Comparison of ENCODE assay signal across 20 cellular contexts in the genomic region with DNA sequence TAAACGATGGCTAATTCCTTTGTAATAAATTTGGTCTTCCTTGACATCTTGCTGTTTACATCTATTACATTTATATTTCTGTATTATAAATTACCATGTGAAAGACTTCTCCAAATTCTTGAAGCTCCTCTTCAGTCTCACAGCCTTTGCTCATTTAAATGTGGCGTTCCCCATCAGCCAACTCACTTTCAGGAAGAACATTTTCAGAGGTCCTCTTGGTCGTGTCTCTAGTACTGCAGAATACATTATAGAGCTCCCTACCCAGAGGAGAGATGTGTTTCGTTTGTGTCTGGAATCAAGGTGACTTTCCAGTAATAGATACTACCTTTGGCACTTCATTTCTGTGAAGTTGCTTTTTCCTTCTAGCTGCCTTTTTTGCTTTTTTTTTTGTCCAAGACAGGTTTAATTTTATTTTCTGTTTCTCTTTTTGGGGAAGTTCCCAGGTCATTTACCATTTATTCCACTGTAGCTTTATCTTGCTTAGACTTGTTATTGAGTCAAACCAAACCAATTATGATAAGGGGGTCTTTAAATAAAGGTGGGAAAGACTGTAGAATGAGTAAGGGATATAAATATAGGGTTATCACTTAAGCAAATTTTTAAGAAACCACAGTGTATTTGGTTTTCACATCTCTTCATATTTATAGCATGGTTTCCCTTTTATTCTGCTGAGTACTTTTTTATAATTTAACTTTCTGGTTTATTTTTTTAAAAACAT. TPM values are rescaled to one million over a fixed set of nuclear protein-coding genes. Genes with fewer than 3 reads are reported as not detected.
A peak's percentile ranks its signal among the peaks of the same experiment; 100 is the strongest.
DNase-seq lines count a peak whose midpoint lies in the region; ATAC-seq and TF ChIP-seq lines count a peak whose summit lies in the region.
"Had no signal": no experiment of that assay in that cellular context is flagged by ENCODE, and none has a peak within 500 bp of the region (broad histone marks: within the 10 kb centered on the region; RNA-seq: fewer than 3 reads in every experiment).

No MANE protein-coding gene starts in this region.

- CTCF ChIA-PET in activated CD8-positive, alpha-beta T cell treated with anti-CD3 and anti-CD28 coated beads for 36 hours (lab: Charles Lee), result interaction anchor here (0.7 to 2.6 kb wide), 7 partner anchors 10 to 203 kb away, joined by 3 to 11 read pairs (median 4); no protein-coding TSS in a partner anchor
- CTCF ChIA-PET in activated CD8-positive, alpha-beta T cell treated with anti-CD3 and anti-CD28 coated beads, Interleukin-2, amount 10 ng/mL, durations not matched to agents 7 days and 5 days (lab: Charles Lee), result interaction anchor here (0.8 to 1.3 kb wide), 5 partner anchors 12 to 355 kb away, joined by 3 to 6 read pairs (median 4); no protein-coding TSS in a partner anchor

- H3K36me3 Mint-ChIP-seq in activated CD8-positive, alpha-beta T cell treated with anti-CD3 and anti-CD28 coated beads for 36 hours (ENCODE audit: low read depth), result peaks cover 47% of the 10 kb centered on the region
- H3K36me3 Mint-ChIP-seq in activated CD8-positive, alpha-beta T cell treated with anti-CD3 and anti-CD28 coated beads, Interleukin-2, amount 10 ng/mL, durations not matched to agents 7 days and 5 days (ENCODE audit: low read depth), result peaks cover 50% of the 10 kb centered on the region
- H3K36me3 Mint-ChIP-seq in activated T-helper 2 cell treated with anti-CD3 and anti-CD28 coated beads, Interferon-gamma antibody, Interleukin-2, Interleukin-4, amounts not matched to agents 10 μg/mL and 5 μg/mL and 100 μg/mL, durations not matched to agents 14 hours and 24 hours and 36 hours (ENCODE audit: low read depth), result peaks cover 69% of the 10 kb centered on the region
- peaks cover 42% of the 10 kb centered on the region for H3K36me3 Mint-ChIP-seq in osteocyte (ENCODE audit: unreplicated experiment)

- POLR2A ChIA-PET in activated CD8-positive, alpha-beta T cell treated with anti-CD3 and anti-CD28 coated beads for 36 hours (lab: Charles Lee), result interaction anchor here (0.5 to 1.2 kb wide), 8 partner anchors 9 to 160 kb away, joined by 3 to 5 read pairs (median 3); no protein-coding TSS in a partner anchor
- POLR2A ChIA-PET in activated CD8-positive, alpha-beta T cell treated with anti-CD3 and anti-CD28 coated beads, Interleukin-2, amount 10 ng/mL, durations not matched to agents 7 days and 5 days (lab: Charles Lee), result interaction anchor here (1.5 to 1.8 kb wide), 2 partner anchors 12 to 208 kb away, joined by 6 to 9 read pairs; partner anchors contain the start of genes SKP1 and UBE2B

- peak; percentile 56 for ATAC-seq in activated CD8-positive, alpha-beta T cell treated with anti-CD3 and anti-CD28 coated beads for 36 hours
- ATAC-seq in activated CD8-positive, alpha-beta T cell treated with anti-CD3 and anti-CD28 coated beads, Interleukin-2, amount 10 ng/mL, durations not matched to agents 7 days and 5 days, result no peak

- peak overlapping the region; percentile 89 for H3K27ac Mint-ChIP-seq in activated CD8-positive, alpha-beta T cell treated with anti-CD3 and anti-CD28 coated beads for 36 hours
- H3K27ac Mint-ChIP-seq in activated CD8-positive, alpha-beta T cell treated with anti-CD3 and anti-CD28 coated beads, Interleukin-2, amount 10 ng/mL, durations not matched to agents 7 days and 5 days, result no peak overlapping the region
- H3K27ac Mint-ChIP-seq in activated T-helper 2 cell treated with anti-CD3 and anti-CD28 coated beads, Interferon-gamma antibody, Interleukin-2, Interleukin-4, amounts not matched to agents 10 μg/mL and 5 μg/mL and 100 μg/mL, durations not matched to agents 14 hours and 24 hours and 36 hours, result peak overlapping the region; percentile 81
- H3K27ac Mint-ChIP-seq in osteocyte (ENCODE audit: unreplicated experiment), result peak overlapping the region; percentile 51
- H3K27ac Mint-ChIP-seq: activated naive CD8-positive, alpha-beta T cell treated with anti-CD3 and anti-CD28 coated beads, Interleukin-2, amount 10 ng/mL, durations not matched to agents 7 days and 5 days; nephron had no signal

- no peaks in the 10 kb centered on the region for H3K9me3 Mint-ChIP-seq in activated CD8-positive, alpha-beta T cell treated with anti-CD3 and anti-CD28 coated beads for 36 hours
- no peaks in the 10 kb centered on the region for H3K9me3 Mint-ChIP-seq in activated CD8-positive, alpha-beta T cell treated with anti-CD3 and anti-CD28 coated beads, Interleukin-2, amount 10 ng/mL, durations not matched to agents 7 days and 5 days (ENCODE audit: insufficient read depth)
- no peaks in the 10 kb centered on the region for H3K9me3 Mint-ChIP-seq in activated T-helper 2 cell treated with anti-CD3 and anti-CD28 coated beads, Interferon-gamma antibody, Interleukin-2, Interleukin-4, amounts not matched to agents 10 μg/mL and 5 μg/mL and 100 μg/mL, durations not matched to agents 14 hours and 24 hours and 36 hours
- no peaks in the 10 kb centered on the region for H3K9me3 Mint-ChIP-seq in osteocyte (ENCODE audit: unreplicated experiment)
- H3K9me3 Mint-ChIP-seq: activated naive CD8-positive, alpha-beta T cell treated with anti-CD3 and anti-CD28 coated beads, Interleukin-2, amount 10 ng/mL, durations not matched to agents 7 days and 5 days; nephron had no signal

- intact Hi-C loops in activated CD8-positive, alpha-beta T cell treated with anti-CD3 and anti-CD28 coated beads for 36 hours (cut with micrococcal nuclease), result no loop called here
- intact Hi-C loops in activated T-helper 2 cell treated with anti-CD3 and anti-CD28 coated beads, Interferon-gamma antibody, Interleukin-2, Interleukin-4, amounts not matched to agents 10 μg/mL and 5 μg/mL and 100 μg/mL, durations not matched to agents 14 hours and 24 hours and 36 hours (cut with micrococcal nuclease), result loop anchor here (10.0 kb wide), 1 partner anchor 79 kb away; no protein-coding TSS in a partner anchor

- H3K4me1 Mint-ChIP-seq in activated CD8-positive, alpha-beta T cell treated with anti-CD3 and anti-CD28 coated beads for 36 hours (ENCODE audit: low read depth), result peaks cover 29% of the 10 kb centered on the region
- peaks cover 15% of the 10 kb centered on the region for H3K4me1 Mint-ChIP-seq in activated CD8-positive, alpha-beta T cell treated with anti-CD3 and anti-CD28 coated beads, Interleukin-2, amount 10 ng/mL, durations not matched to agents 7 days and 5 days (ENCODE audit: low read depth)
- H3K4me1 Mint-ChIP-seq in activated T-helper 2 cell treated with anti-CD3 and anti-CD28 coated beads, Interferon-gamma antibody, Interleukin-2, Interleukin-4, amounts not matched to agents 10 μg/mL and 5 μg/mL and 100 μg/mL, durations not matched to agents 14 hours and 24 hours and 36 hours (ENCODE audit: low read depth), result peaks cover 17% of the 10 kb centered on the region
- peaks cover 2% of the 10 kb centered on the region for H3K4me1 Mint-ChIP-seq in osteocyte (ENCODE audit: unreplicated experiment)
- H3K4me1 Mint-ChIP-seq: nephron had no signal

- no peaks in the 10 kb centered on the region for H3K27me3 Mint-ChIP-seq in activated CD8-positive, alpha-beta T cell treated with anti-CD3 and anti-CD28 coated beads for 36 hours
- H3K27me3 Mint-ChIP-seq in activated CD8-positive, alpha-beta T cell treated with anti-CD3 and anti-CD28 coated beads, Interleukin-2, amount 10 ng/mL, durations not matched to agents 7 days and 5 days (ENCODE audit: low read depth), result no peaks in the 10 kb centered on the region
- H3K27me3 Mint-ChIP-seq in activated T-helper 2 cell treated with anti-CD3 and anti-CD28 coated beads, Interferon-gamma antibody, Interleukin-2, Interleukin-4, amounts not matched to agents 10 μg/mL and 5 μg/mL and 100 μg/mL, durations not matched to agents 14 hours and 24 hours and 36 hours (ENCODE audit: low read depth), result no peaks in the 10 kb centered on the region
- H3K27me3 Mint-ChIP-seq in osteocyte (ENCODE audit: unreplicated experiment), result no peaks in the 10 kb centered on the region
- H3K27me3 Mint-ChIP-seq: activated naive CD8-positive, alpha-beta T cell treated with anti-CD3 and anti-CD28 coated beads, Interleukin-2, amount 10 ng/mL, durations not matched to agents 7 days and 5 days had no signal

- DNase-seq in activated CD8-positive, alpha-beta T cell treated with anti-CD3 and anti-CD28 coated beads for 36 hours, result no peak
- no peak for DNase-seq in activated CD8-positive, alpha-beta T cell treated with anti-CD3 and anti-CD28 coated beads, Interleukin-2, amount 10 ng/mL, durations not matched to agents 7 days and 5 days
- DNase-seq in GM10266 (ENCODE audit: extremely low spot score), result peak; percentile 33
- DNase-seq in activated T-helper 2 cell treated with anti-CD3 and anti-CD28 coated beads, Interferon-gamma antibody, Interleukin-2, Interleukin-4, amounts not matched to agents 10 μg/mL and 5 μg/mL and 100 μg/mL, durations not matched to agents 14 hours and 24 hours and 36 hours (ENCODE audit: low spot score), result no peak
- DNase-seq in osteocyte (ENCODE audit: extremely low spot score, unreplicated experiment), result no peak
- no peak for DNase-seq in HK-2 (ENCODE audit: unreplicated experiment)
- DNase-seq in medulla oblongata (ENCODE audit: extremely low spot score), result no peak
- DNase-seq in LoVo (ENCODE audit: low spot score), result no peak
- DNase-seq: activated CD8-positive, alpha-beta memory T cell treated with anti-CD3 and anti-CD28 coated beads for 24 hours; activated naive CD8-positive, alpha-beta T cell treated with anti-CD3 and anti-CD28 coated beads, Interleukin-2, amount 10 ng/mL, durations not matched to agents 7 days and 5 days; brain microvascular endothelial cell; C1 segment of cervical spinal cord; dermis blood vessel endothelial cell; DMS79 treated with DMSO at 0.1 percent for 48 hours; foreskin fibroblast; mesendoderm; NCI-H1694 treated with DMSO at 0.1 percent for 48 hours; RPMI8226; transverse colon had no signal

- no peak for TF ChIP-seq CTCF in activated CD8-positive, alpha-beta T cell treated with anti-CD3 and anti-CD28 coated beads for 36 hours (IDR thresholded peaks at IDR 0.05)
- TF ChIP-seq CTCF in GM10266 (IDR thresholded peaks at IDR 0.05; ENCODE audit: control insufficient read depth, insufficient read depth, low read depth, missing control alignments) (no peak), osteocyte (IDR thresholded peaks at IDR 0.05) (no peak)

- peak overlapping the region; percentile 37 for H3K4me3 Mint-ChIP-seq in activated CD8-positive, alpha-beta T cell treated with anti-CD3 and anti-CD28 coated beads for 36 hours
- H3K4me3 Mint-ChIP-seq in activated CD8-positive, alpha-beta T cell treated with anti-CD3 and anti-CD28 coated beads, Interleukin-2, amount 10 ng/mL, durations not matched to agents 7 days and 5 days, result no peak overlapping the region
- H3K4me3 Mint-ChIP-seq in activated T-helper 2 cell treated with anti-CD3 and anti-CD28 coated beads, Interferon-gamma antibody, Interleukin-2, Interleukin-4, amounts not matched to agents 10 μg/mL and 5 μg/mL and 100 μg/mL, durations not matched to agents 14 hours and 24 hours and 36 hours (ENCODE audit: low read depth), result no peak overlapping the region
- no peak overlapping the region for H3K4me3 Mint-ChIP-seq in osteocyte (ENCODE audit: unreplicated experiment)
- H3K4me3 Mint-ChIP-seq: activated naive CD8-positive, alpha-beta T cell treated with anti-CD3 and anti-CD28 coated beads, Interleukin-2, amount 10 ng/mL, durations not matched to agents 7 days and 5 days; nephron had no signal

RNA-seq across cellular contexts. Expression of gene UBE2B, which starts 12.8 kb away (rescaled TPM):
- 10 to 100 TPM; 97.6 to 98.9 TPM for total RNA-seq in activated CD8-positive, alpha-beta T cell treated with anti-CD3 and anti-CD28 coated beads for 36 hours
- total RNA-seq in activated CD8-positive, alpha-beta T cell treated with anti-CD3 and anti-CD28 coated beads, Interleukin-2, amount 10 ng/mL, durations not matched to agents 7 days and 5 days, result 10 to 100 TPM; 83.0 to 87.6 TPM
- 97.2 and 97.5 TPM in 2 replicates for total RNA-seq in activated T-helper 2 cell treated with anti-CD3 and anti-CD28 coated beads, Interferon-gamma antibody, Interleukin-2, Interleukin-4, amounts not matched to agents 10 μg/mL and 5 μg/mL and 100 μg/mL, durations not matched to agents 14 hours and 24 hours and 36 hours
- total RNA-seq in osteocyte, result 106 and 114 TPM in 2 replicates

RNA-seq across cellular contexts. Expression of gene CDKL3, which starts 17.2 kb away (rescaled TPM):
- total RNA-seq in activated CD8-positive, alpha-beta T cell treated with anti-CD3 and anti-CD28 coated beads for 36 hours, result 1 to 10 TPM; 1.5 to 2.1 TPM
- 1 to 10 TPM in 1 of 2 experiments, under 1 TPM in 1; 0.53 to 1.2 TPM for total RNA-seq in activated CD8-positive, alpha-beta T cell treated with anti-CD3 and anti-CD28 coated beads, Interleukin-2, amount 10 ng/mL, durations not matched to agents 7 days and 5 days
- total RNA-seq in activated T-helper 2 cell treated with anti-CD3 and anti-CD28 coated beads, Interferon-gamma antibody, Interleukin-2, Interleukin-4, amounts not matched to agents 10 μg/mL and 5 μg/mL and 100 μg/mL, durations not matched to agents 14 hours and 24 hours and 36 hours, result 1.1 and 1.3 TPM in 2 replicates
- 3.3 and 3.9 TPM in 2 replicates for total RNA-seq in osteocyte

RNA-seq across cellular contexts. Expression of gene CDKN2AIPNL, which starts 27.5 kb away (rescaled TPM):
- total RNA-seq in activated CD8-positive, alpha-beta T cell treated with anti-CD3 and anti-CD28 coated beads for 36 hours, result 10 to 100 TPM; 38.2 to 41.1 TPM
- total RNA-seq in activated CD8-positive, alpha-beta T cell treated with anti-CD3 and anti-CD28 coated beads, Interleukin-2, amount 10 ng/mL, durations not matched to agents 7 days and 5 days, result 10 to 100 TPM; 31.3 to 32.5 TPM
- 34.5 and 37.8 TPM in 2 replicates for total RNA-seq in activated T-helper 2 cell treated with anti-CD3 and anti-CD28 coated beads, Interferon-gamma antibody, Interleukin-2, Interleukin-4, amounts not matched to agents 10 μg/mL and 5 μg/mL and 100 μg/mL, durations not matched to agents 14 hours and 24 hours and 36 hours
- total RNA-seq in osteocyte, result 19.5 and 21.5 TPM in 2 replicates
